In genomic region chr14:30960216-30960615, GRCh38 we compare ENCODE assay signal across 1 cellular context.
TF ChIP-seq lines count a peak whose summit lies in the region.

No MANE protein-coding gene starts in this region.

TF ChIP-seq in GM12878, 131 proteins besides CTCF, POLR2A, EP300 and RAD21:
- no peak for TF ChIP-seq E2F8 (IDR thresholded peaks at IDR 0.05; ENCODE audit: low read depth, partially characterized antibody)
- TF ChIP-seq IRF5 (IDR thresholded peaks at IDR 0.05; ENCODE audit: borderline replicate concordance): 0 out of 2 replicates have a peak, but pooled peaks have one; percentile 4
